In genomic region chr2:130157354-130157753, GRCh38 we compare ENCODE assay signal across 14 cellular contexts. TPM values are rescaled to one million over a fixed set of nuclear protein-coding genes. Genes with fewer than 3 reads are reported as not detected.
DNase-seq lines count a peak whose midpoint lies in the region; ATAC-seq and TF ChIP-seq lines count a peak whose summit lies in the region.
"Not testable (repeated sequence)": the region's sequence is repeated elsewhere in the genome, so short reads cannot be mapped to it uniquely, and the experiment has no call there.
"Had no signal": no experiment of that assay in that cellular context is flagged by ENCODE, and none has a peak within 500 bp of the region (broad histone marks: within the 10 kb centered on the region; RNA-seq: fewer than 3 reads in every experiment).

No MANE protein-coding gene starts in this region.

- not testable (repeated sequence) for H3K27me3 Mint-ChIP-seq in activated CD8-positive, alpha-beta T cell treated with anti-CD3 and anti-CD28 coated beads, Interleukin-2, amount 10 ng/mL, durations not matched to agents 7 days and 5 days (ENCODE audit: low read depth)

- H3K27me3 ChIP-seq in lower lobe of right lung (ENCODE audit: low read depth): not testable (repeated sequence)

- not testable (repeated sequence) for H3K4me3 Mint-ChIP-seq in activated CD8-positive, alpha-beta T cell treated with anti-CD3 and anti-CD28 coated beads, Interleukin-2, amount 10 ng/mL, durations not matched to agents 7 days and 5 days

- not testable (repeated sequence) for H3K9me3 Mint-ChIP-seq in activated CD8-positive, alpha-beta T cell treated with anti-CD3 and anti-CD28 coated beads, Interleukin-2, amount 10 ng/mL, durations not matched to agents 7 days and 5 days (ENCODE audit: insufficient read depth)

- H3K4me1 ChIP-seq in lower lobe of right lung: not testable (repeated sequence)

- peaks cover 61% of the 10 kb centered on the region for H3K36me3 ChIP-seq in lower lobe of right lung

- peaks cover 33% of the 10 kb centered on the region for H3K36me3 Mint-ChIP-seq in activated CD8-positive, alpha-beta T cell treated with anti-CD3 and anti-CD28 coated beads, Interleukin-2, amount 10 ng/mL, durations not matched to agents 7 days and 5 days (ENCODE audit: low read depth)

- H3K4me1 Mint-ChIP-seq in activated CD8-positive, alpha-beta T cell treated with anti-CD3 and anti-CD28 coated beads, Interleukin-2, amount 10 ng/mL, durations not matched to agents 7 days and 5 days (ENCODE audit: low read depth): peaks cover 20% of the 10 kb centered on the region

- peak; percentile 61 for DNase-seq in DMS 273 (lab: John Stamatoyannopoulos, UW; ENCODE audit: unreplicated experiment)
- DNase-seq in NB4 (ENCODE audit: low read depth): peak; percentile 61
- not testable (repeated sequence) for DNase-seq in activated CD8-positive, alpha-beta T cell treated with anti-CD3 and anti-CD28 coated beads, Interleukin-2, amount 10 ng/mL, durations not matched to agents 7 days and 5 days
- peak; percentile 42 for DNase-seq in lower lobe of right lung

- not testable (repeated sequence) for H3K9me3 ChIP-seq in lower lobe of right lung

- peak; percentile 44 for ATAC-seq in GM18868 (IDR thresholded peaks at IDR 0.05; ENCODE audit: unreplicated experiment)
- peak; percentile 31 for ATAC-seq in GM21423 (IDR thresholded peaks at IDR 0.05; ENCODE audit: unreplicated experiment)
- peak; percentile 48 for ATAC-seq in HG02798 (IDR thresholded peaks at IDR 0.05; ENCODE audit: poor library complexity, unreplicated experiment)
- peak; percentile 47 for ATAC-seq in HG03196 (IDR thresholded peaks at IDR 0.05; ENCODE audit: unreplicated experiment)
- ATAC-seq in activated CD8-positive, alpha-beta T cell treated with anti-CD3 and anti-CD28 coated beads, Interleukin-2, amount 10 ng/mL, durations not matched to agents 7 days and 5 days: peak; percentile 27
- not testable (repeated sequence) for ATAC-seq in lower lobe of right lung

- TF ChIP-seq POLR2A in NB4 (IDR thresholded peaks at IDR 0.05; ENCODE audit: extremely low read depth, insufficient read length): not testable (repeated sequence)

- H3K27ac Mint-ChIP-seq in activated CD8-positive, alpha-beta T cell treated with anti-CD3 and anti-CD28 coated beads, Interleukin-2, amount 10 ng/mL, durations not matched to agents 7 days and 5 days: peak overlapping the region; percentile 79

- H3K4me3 ChIP-seq in NB4 (ENCODE audit: low read depth, low read length); lower lobe of right lung: not testable (repeated sequence)

- intact Hi-C loops in lower lobe of right lung (cut with DNase I): not testable (repeated sequence)

- CTCF ChIA-PET in activated CD8-positive, alpha-beta T cell treated with anti-CD3 and anti-CD28 coated beads, Interleukin-2, amount 10 ng/mL, durations not matched to agents 7 days and 5 days (lab: Charles Lee): not testable (repeated sequence)

- not testable (repeated sequence) for TF ChIP-seq CTCF in NB4 (IDR thresholded peaks at IDR 0.05; ENCODE audit: low read depth, low read length); lower lobe of right lung (IDR thresholded peaks at IDR 0.05)

- POLR2A ChIA-PET in activated CD8-positive, alpha-beta T cell treated with anti-CD3 and anti-CD28 coated beads, Interleukin-2, amount 10 ng/mL, durations not matched to agents 7 days and 5 days (lab: Charles Lee): not testable (repeated sequence)

- not testable (repeated sequence) for H3K27ac ChIP-seq in lower lobe of right lung

RNA-seq across cellular contexts. Expression of gene CCDC74B, which starts 12.4 kb away (rescaled TPM):
- 1 to 10 TPM; 3.2 to 3.4 TPM for total RNA-seq in activated CD8-positive, alpha-beta T cell treated with anti-CD3 and anti-CD28 coated beads, Interleukin-2, amount 10 ng/mL, durations not matched to agents 7 days and 5 days
- total RNA-seq in lower lobe of right lung: 7.2 TPM

RNA-seq across cellular contexts. Expression of gene SMPD4, which starts 24.0 kb away (rescaled TPM):
- 10 to 100 TPM; 83.9 to 88.2 TPM for total RNA-seq in activated CD8-positive, alpha-beta T cell treated with anti-CD3 and anti-CD28 coated beads, Interleukin-2, amount 10 ng/mL, durations not matched to agents 7 days and 5 days
- total RNA-seq in lower lobe of right lung: 35.7 TPM

RNA-seq across cellular contexts. Expression of gene MZT2B, which starts 24.7 kb away (rescaled TPM):
- total RNA-seq in activated CD8-positive, alpha-beta T cell treated with anti-CD3 and anti-CD28 coated beads, Interleukin-2, amount 10 ng/mL, durations not matched to agents 7 days and 5 days: 100 to 1,000 TPM; 458 to 486 TPM
- 125 TPM for total RNA-seq in lower lobe of right lung

RNA-seq across cellular contexts. Expression of gene POTEF, which starts 28.3 kb away (rescaled TPM):
- not detected for total RNA-seq in activated CD8-positive, alpha-beta T cell treated with anti-CD3 and anti-CD28 coated beads, Interleukin-2, amount 10 ng/mL, durations not matched to agents 7 days and 5 days
- not detected for total RNA-seq in lower lobe of right lung
- total RNA-seq: A673; activated CD4-positive, alpha-beta T cell treated with anti-CD3 and anti-CD28 coated beads for 36 hours; bronchial epithelial cell; left lung; vagina had no signal

RNA-seq across cellular contexts. Expression of gene TUBA3E, which starts 40.9 kb away (rescaled TPM):
- not detected for total RNA-seq in activated CD8-positive, alpha-beta T cell treated with anti-CD3 and anti-CD28 coated beads, Interleukin-2, amount 10 ng/mL, durations not matched to agents 7 days and 5 days
- total RNA-seq in lower lobe of right lung: not detected
- total RNA-seq: A673; activated CD4-positive, alpha-beta T cell treated with anti-CD3 and anti-CD28 coated beads for 36 hours; bronchial epithelial cell; left lung; stomach; vagina had no signal
